ENCODE assay signal across 27 cellular contexts in the genomic region with DNA sequence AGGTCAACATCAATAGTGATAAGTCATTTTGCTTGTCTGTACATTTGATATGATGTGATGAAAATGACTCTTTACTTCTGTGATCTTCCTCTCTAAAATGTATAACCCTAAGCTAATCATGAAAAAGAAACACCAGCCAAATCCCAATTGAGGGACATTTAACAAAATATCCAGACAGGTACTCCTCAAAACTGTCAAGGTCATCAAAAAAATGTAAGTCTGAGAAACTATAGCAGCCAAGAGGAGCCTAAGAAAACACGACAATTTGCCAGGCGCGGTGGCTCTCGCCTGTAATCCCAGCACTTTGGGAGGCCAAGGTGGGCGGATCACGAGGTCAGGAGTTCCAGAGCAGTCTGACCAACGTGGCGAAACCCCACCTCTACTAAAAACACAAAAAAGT.
"Had no signal": no experiment of that assay in that cellular context is flagged by ENCODE, and none has a peak within 500 bp of the region (broad histone marks: within the 10 kb centered on the region; RNA-seq: fewer than 3 reads in every experiment).

No MANE protein-coding gene starts in this region.

- H3K4me1 ChIP-seq: colonic mucosa, esophagus muscularis mucosa, esophagus squamous epithelium, foreskin keratinocyte, gastrocnemius medialis, gastroesophageal sphincter, heart left ventricle, heart right ventricle had no signal

- ATAC-seq: effector memory CD8-positive, alpha-beta T cell; esophagus mucosa; foreskin keratinocyte; gastrocnemius medialis; gastroesophageal sphincter; heart left ventricle; heart right ventricle had no signal

- H3K9me3 ChIP-seq: colonic mucosa, esophagus muscularis mucosa, esophagus squamous epithelium, gastrocnemius medialis, gastroesophageal sphincter had no signal

- H3K27me3 ChIP-seq: colonic mucosa, dorsolateral prefrontal cortex, esophagus muscularis mucosa, esophagus squamous epithelium, foreskin keratinocyte, gastrocnemius medialis, gastroesophageal sphincter, heart left ventricle, heart right ventricle had no signal

- H3K4me3 ChIP-seq: colonic mucosa, coronary artery, dorsolateral prefrontal cortex, esophagus muscularis mucosa, esophagus squamous epithelium, gastrocnemius medialis, gastroesophageal sphincter, heart left ventricle, heart right ventricle had no signal

- H3K36me3 ChIP-seq: colonic mucosa, esophagus muscularis mucosa, esophagus squamous epithelium, gastrocnemius medialis, gastroesophageal sphincter, heart left ventricle, heart right ventricle had no signal

- DNase-seq: colonic mucosa; cortex of kidney; dermis blood vessel endothelial cell; dorsolateral prefrontal cortex; effector CD4-positive, alpha-beta T cell; effector CD8-positive, alpha-beta T cell; effector memory CD4-positive, alpha-beta T cell; effector memory CD8-positive, alpha-beta T cell; endodermal cell; erythroblast; esophagus squamous epithelium; foreskin fibroblast; foreskin keratinocyte; foreskin melanocyte; gastrocnemius medialis; glutamatergic neuron; head of caudate nucleus; heart left ventricle; heart right ventricle had no signal

- H3K27ac ChIP-seq: colonic mucosa, coronary artery, dorsolateral prefrontal cortex, epithelial cell of prostate, esophagus muscularis mucosa, esophagus squamous epithelium, foreskin keratinocyte, gastrocnemius medialis, gastroesophageal sphincter, heart left ventricle, heart right ventricle had no signal

- FAIRE-seq: endometrium, endothelial cell of umbilical vein, frontal cortex had no signal
